Comparison of ENCODE assay signal across 1 cellular context in the genomic region with DNA sequence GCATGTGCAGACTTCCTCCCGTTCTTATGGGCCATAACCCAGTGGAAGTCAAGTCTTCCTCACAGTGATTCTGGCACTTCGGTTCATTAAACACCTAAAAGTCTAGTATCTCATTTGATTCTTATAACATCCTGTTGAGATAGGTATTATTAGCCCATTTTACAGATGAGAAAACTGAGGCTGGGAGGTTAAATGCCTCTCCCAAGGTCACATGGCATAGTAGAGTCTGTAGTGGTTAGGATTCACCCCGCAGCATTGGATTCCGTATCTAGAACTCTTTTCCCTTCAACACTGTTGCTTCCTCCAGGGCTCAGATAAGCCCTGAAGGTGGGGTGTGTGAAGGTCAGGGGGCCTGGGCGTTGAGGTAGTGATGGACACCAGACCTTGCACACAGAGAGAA.
TF ChIP-seq lines count a peak whose summit lies in the region.

No MANE protein-coding gene starts in this region.

TF ChIP-seq in HepG2, 621 proteins besides CTCF, POLR2A, EP300 and RAD21:
- TF ChIP-seq CHD4 (IDR thresholded peaks at IDR 0.05; ENCODE audit: borderline replicate concordance, low read length) (0 out of 2 replicates have a peak, but pooled peaks have one; percentile 54), ZNF629 (CRISPR knock-in tag; conservative IDR thresholded peaks at IDR 0.05) (peak; percentile 86), PRMT3 (CRISPR knock-in tag; IDR thresholded peaks at IDR 0.05; ENCODE audit: borderline replicate concordance, low read depth) (no peak)
